8 cellular contexts compared by ENCODE assay signal in genomic region chr21:41878831-41879189, GRCh38. TPM values are rescaled to one million over a fixed set of nuclear protein-coding genes. Genes with fewer than 3 reads are reported as not detected.
DNase-seq lines count a peak whose midpoint lies in the region; ATAC-seq and TF ChIP-seq lines count a peak whose summit lies in the region.

No MANE protein-coding gene starts in this region.

- intact Hi-C loops in adrenal gland (cut with DNase I) (loop anchor here in 1 of 2 donors (10.0 kb wide), 1 partner anchor 64 kb away; no protein-coding TSS in a partner anchor), right cardiac atrium (cut with DNase I) (loop anchor here in 2 of 4 donors (10.0 kb wide), 2 partner anchors 64 to 126 kb away; no protein-coding TSS in a partner anchor)

- H3K9me2 ChIP-seq in MM.1S (replicated peaks; ENCODE audit: insufficient read depth, low read length): no peaks in the 10 kb centered on the region

- H3K9me3 ChIP-seq in MM.1S (replicated peaks; ENCODE audit: insufficient read depth, low read length) (no peaks in the 10 kb centered on the region), adrenal gland (replicated peaks in 1 of 3) (no peaks in the 10 kb centered on the region), right cardiac atrium (ENCODE audit: control insufficient read depth, low read length) (no peaks in the 10 kb centered on the region)

- H3K27me3 ChIP-seq in H7 (ENCODE audit: control insufficient read depth, insufficient read depth, low read length): no peaks in the 10 kb centered on the region
- no peaks in the 10 kb centered on the region for H3K27me3 ChIP-seq in MM.1S (replicated peaks; ENCODE audit: insufficient read depth, low read length)
- H3K27me3 ChIP-seq in adrenal gland: no peaks in the 10 kb centered on the region
- no peaks in the 10 kb centered on the region for H3K27me3 ChIP-seq in right cardiac atrium (ENCODE audit: control insufficient read depth, insufficient read depth)

- peaks cover 41% of the 10 kb centered on the region for H3K79me2 ChIP-seq in MM.1S (ENCODE audit: low read length)

- WGBS in adrenal gland, 4 donors: 0 to 2% (median 2%) methylated on average over 24 to 65 of the region's 65 CpGs; no CpG with 5 or more reads in 1 of the 4 donors
- WGBS in right cardiac atrium: 1% methylated on average over 65 of the region's 65 CpGs

- H3K36me3 ChIP-seq in H7 (replicated peaks; ENCODE audit: control insufficient read depth, insufficient read depth, low read length) (no peaks in the 10 kb centered on the region), MM.1S (replicated peaks; ENCODE audit: insufficient read depth, low read length) (no peaks in the 10 kb centered on the region), adrenal gland (replicated peaks in 1 of 2) (no peaks in the 10 kb centered on the region)

- no peak for TF ChIP-seq CTCF in MM.1S (IDR thresholded peaks at IDR 0.05; ENCODE audit: low read length)
- TF ChIP-seq CTCF in adrenal gland (IDR thresholded peaks at IDR 0.05): no peak

- H2AFZ ChIP-seq in MM.1S (ENCODE audit: low read length): no peak overlapping the region

- no peak overlapping the region; the same call in 1 of the 2 replicates for H3K27ac ChIP-seq in MM.1S (ENCODE audit: low read length)
- H3K27ac ChIP-seq in adrenal gland: peak overlapping the region in 1 of 5 donors; percentile 100
- H3K27ac ChIP-seq in right cardiac atrium (ENCODE audit: low read length): no peak overlapping the region

- no peak for TF ChIP-seq POLR2A in adrenal gland (IDR thresholded peaks at IDR 0.05)

- peaks cover 8% of the 10 kb centered on the region for H3K4me1 ChIP-seq in MM.1S (ENCODE audit: low read length)
- H3K4me1 ChIP-seq in adrenal gland (replicated peaks in 1 of 2): peaks cover 6 to 16% of the 10 kb centered on the region in 2 donors
- no peaks in the 10 kb centered on the region for H3K4me1 ChIP-seq in right cardiac atrium (ENCODE audit: control insufficient read depth, insufficient read depth, low read length)

- peak overlapping the region; percentile 87; the same call in 1 of the 2 replicates for H3K9ac ChIP-seq in MM.1S (ENCODE audit: low read length)

- H3K4me2 ChIP-seq in MM.1S (ENCODE audit: low read depth, low read length): no peak overlapping the region; the same call in 1 of the 2 replicates

- no peaks in the 10 kb centered on the region for H4K20me1 ChIP-seq in MM.1S (ENCODE audit: insufficient read depth, low read length)

- peaks cover 8% of the 10 kb centered on the region; the same call in 1 of the 2 replicates for H3F3A ChIP-seq in MM.1S (ENCODE audit: insufficient read depth, low read length)

- H3K4me3 ChIP-seq in H7 (ENCODE audit: insufficient read depth, low read depth, low read length): peak overlapping the region; percentile 74
- H3K4me3 ChIP-seq in MM.1S (ENCODE audit: low read length): peak overlapping the region; percentile 86; the same call in 1 of the 2 replicates
- H3K4me3 ChIP-seq in adrenal gland: peak overlapping the region in 1 of 4 donors; percentile 94
- H3K4me3 ChIP-seq in right cardiac atrium (ENCODE audit: low read length): peak overlapping the region; percentile 100

- DNase-seq in GDM1 (lab: John Stamatoyannopoulos, UW) (peak; percentile 57), H7 (peak; percentile 95), MM.1S (peak; percentile 93), T follicular helper cell (ENCODE audit: low read depth) (peak; percentile 73), adrenal gland (peak; percentile 82 to 91 (median 85)), right cardiac atrium (peak; percentile 87 to 93 (median 92)), retina (peak; percentile 54), cortex of kidney (lab: John Stamatoyannopoulos, UW) (no peak)

- peak; percentile 43 to 46 for ATAC-seq in right cardiac atrium

RNA-seq across cellular contexts. Expression of gene PRDM15, which starts 0.3 kb away (rescaled TPM):
- 6.7 and 8.4 TPM in 2 replicates for total RNA-seq in H7 (2014; rRNA removed; shearing (Covaris generic))
- 1 to 10 TPM; 3.4 to 6.7 (median 4.0) TPM for total RNA-seq in adrenal gland
- polyA plus RNA-seq in adrenal gland: 1 to 10 TPM; 2.9 to 6.4 (median 3.5) TPM
- total RNA-seq in right cardiac atrium: 1 to 10 TPM; 3.1 to 6.0 (median 4.0) TPM
- 2.1 TPM for polyA plus RNA-seq in right cardiac atrium
